13 cellular contexts compared by ENCODE assay signal in genomic region chr2:27354597-27354927, GRCh38. TPM values are rescaled to one million over a fixed set of nuclear protein-coding genes. Genes with fewer than 3 reads are reported as not detected.
DNase-seq lines count a peak whose midpoint lies in the region; ATAC-seq and TF ChIP-seq lines count a peak whose summit lies in the region.
"Had no signal": no experiment of that assay in that cellular context is flagged by ENCODE, and none has a peak within 500 bp of the region (broad histone marks: within the 10 kb centered on the region; RNA-seq: fewer than 3 reads in every experiment).

No MANE protein-coding gene starts in this region.

- TF ChIP-seq POLR2A in heart left ventricle (IDR thresholded peaks at IDR 0.05), result no peak

- no peak for ATAC-seq in WTC11
- no peak for ATAC-seq in naive thymus-derived CD4-positive, alpha-beta T cell
- no peak for ATAC-seq in heart left ventricle

- no peaks in the 10 kb centered on the region for H3K9me3 Mint-ChIP-seq in Caco-2 (ENCODE audit: unreplicated experiment)
- peaks cover 8% of the 10 kb centered on the region for H3K9me3 Mint-ChIP-seq in WTC11
- H3K9me3 Mint-ChIP-seq in naive thymus-derived CD4-positive, alpha-beta T cell, result peaks cover 0 to 6% (median 0%) of the 10 kb centered on the region in 11 donors
- H3K9me3 Mint-ChIP-seq: CD14-positive monocyte had no signal

- TF ChIP-seq CTCF in Caco-2 (IDR thresholded peaks at IDR 0.05; ENCODE audit: insufficient read depth in 1 of 2, low read depth in 1 of 2, low read length in 1 of 2, severe bottlenecking in 1 of 2, unreplicated experiment in 1 of 2) (no peak), WTC11 (IDR thresholded peaks at IDR 0.05) (no peak), heart left ventricle (IDR thresholded peaks at IDR 0.05) (no peak)

- POLR2A ChIA-PET in Caco-2 (lab: Charles Lee) (interaction anchor here (0.6 to 1.0 kb wide), 2 partner anchors 26 to 34 kb away, joined by 3 read pairs; partner anchors contain the start of gene ZNF513), WTC11 (lab: Charles Lee) (no interaction called here)
- POLR2A ChIA-PET in naive thymus-derived CD4-positive, alpha-beta T cell (lab: Charles Lee), result interaction anchor here (0.7 to 4.2 kb wide), 2 partner anchors 31 to 37 kb away, joined by 5 to 21 read pairs; partner anchors contain the start of gene MPV17

- H3K9me3 ChIP-seq in Caco-2 (no peaks in the 10 kb centered on the region), heart left ventricle (no peaks in the 10 kb centered on the region)
- no peaks in the 10 kb centered on the region for H3K9me3 ChIP-seq in naive thymus-derived CD4-positive, alpha-beta T cell (ENCODE audit: control insufficient read depth in 2 of 3, low read length in 3 of 3)

- no TSS peak for BruUV-seq in Caco-2 (replicated peaks; lab: Mats Ljungman, UMichigan)

- H3K4me1 ChIP-seq in ACC112 (ENCODE audit: control insufficient read depth, insufficient read depth, low read length, unreplicated experiment) (peaks cover 20% of the 10 kb centered on the region), Caco-2 (peaks cover 24% of the 10 kb centered on the region), heart left ventricle (peaks cover 4 to 57% (median 27%) of the 10 kb centered on the region in 12 donors)
- H3K4me1 ChIP-seq in naive thymus-derived CD4-positive, alpha-beta T cell (ENCODE audit: control insufficient read depth in 2 of 2, insufficient read depth in 2 of 2, low read length in 2 of 2), result peaks cover 24 to 36% of the 10 kb centered on the region in 2 donors

- H3K36me3 Mint-ChIP-seq in Caco-2 (ENCODE audit: insufficient read depth, unreplicated experiment) (peaks cover 28% of the 10 kb centered on the region), WTC11 (peaks cover 19% of the 10 kb centered on the region)
- peaks cover 0 to 11% (median 7%) of the 10 kb centered on the region in 5 donors for H3K36me3 Mint-ChIP-seq in naive thymus-derived CD4-positive, alpha-beta T cell

- H3K79me2 ChIP-seq in ACC112 (ENCODE audit: control insufficient read depth, insufficient read depth, low read length, unreplicated experiment), result peaks cover 64% of the 10 kb centered on the region

- H3K27ac ChIP-seq in ACC112 (ENCODE audit: low read depth, low read length), result 0 out of 2 replicates have a peak overlapping the region, but pooled peaks have one; percentile 57
- no peak overlapping the region for H3K27ac ChIP-seq in naive thymus-derived CD4-positive, alpha-beta T cell (ENCODE audit: low read depth, low read length)
- H3K27ac ChIP-seq in heart left ventricle, result no peak overlapping the region

- H3K27me3 Mint-ChIP-seq in Caco-2 (ENCODE audit: insufficient read depth, unreplicated experiment), result no peaks in the 10 kb centered on the region
- H3K27me3 Mint-ChIP-seq in WTC11 (ENCODE audit: low read depth), result no peaks in the 10 kb centered on the region
- no peaks in the 10 kb centered on the region for H3K27me3 Mint-ChIP-seq in naive thymus-derived CD4-positive, alpha-beta T cell

- H3K36me3 ChIP-seq in ACC112 (ENCODE audit: insufficient read depth, low read length) (no peaks in the 10 kb centered on the region), Caco-2 (ENCODE audit: control insufficient read depth, insufficient read depth, low read length) (no peaks in the 10 kb centered on the region), heart left ventricle (peaks cover 0 to 9% (median 0%) of the 10 kb centered on the region in 9 donors)
- H3K36me3 ChIP-seq in naive thymus-derived CD4-positive, alpha-beta T cell (ENCODE audit: control insufficient read depth in 2 of 3, insufficient read depth in 3 of 3, low read length in 3 of 3), result peaks cover 0 to 12% (median 0%) of the 10 kb centered on the region in 3 experiments

- H3K4me1 Mint-ChIP-seq in Caco-2 (ENCODE audit: low read depth, unreplicated experiment) (peaks cover 8% of the 10 kb centered on the region), WTC11 (peaks cover 41% of the 10 kb centered on the region)
- H3K4me1 Mint-ChIP-seq in naive thymus-derived CD4-positive, alpha-beta T cell, result peaks cover 40 to 81% (median 67%) of the 10 kb centered on the region in 7 donors

- no peak overlapping the region for H2AFZ ChIP-seq in ACC112 (ENCODE audit: low read length, unreplicated experiment)

- H3K4me3 ChIP-seq in ACC112 (ENCODE audit: low read depth, low read length) (no peak overlapping the region; the same call in 1 of the 2 replicates), Caco-2 (ENCODE audit: low read depth, low read length) (no peak overlapping the region), heart left ventricle (no peak overlapping the region)
- H3K4me3 ChIP-seq in naive thymus-derived CD4-positive, alpha-beta T cell (ENCODE audit: low read length), result no peak overlapping the region

- H3K27ac Mint-ChIP-seq in Caco-2 (ENCODE audit: unreplicated experiment), result no peak overlapping the region
- H3K27ac Mint-ChIP-seq in WTC11, result 0 out of 2 replicates have a peak overlapping the region, but pooled peaks have one; percentile 89
- H3K27ac Mint-ChIP-seq in naive thymus-derived CD4-positive, alpha-beta T cell, result peak overlapping the region in 2 of 9 donors; percentile 39 to 52

- no peak for DNase-seq in Caco-2
- no peak for DNase-seq in WTC11 (ENCODE audit: low spot score)
- no peak for DNase-seq in naive thymus-derived CD4-positive, alpha-beta T cell
- DNase-seq in iPS-NIHi7 (ENCODE audit: extremely low spot score), result no peak
- no peak for DNase-seq in heart left ventricle
- no peak for DNase-seq in GOT3 (lab: John Stamatoyannopoulos, UW)
- DNase-seq in medulla oblongata (ENCODE audit: extremely low spot score), result no peak
- DNase-seq: activated CD8-positive, alpha-beta memory T cell treated with anti-CD3 and anti-CD28 coated beads for 24 hours; GDM1; NCI-H2107; stimulated activated CD4-positive, alpha-beta T cell treated with anti-CD3 and anti-CD28 coated beads, Interleukin-4, amount 100 ng/mL, for 4 hours had no signal

- intact Hi-C loops in Caco-2 (cut with micrococcal nuclease; ENCODE audit: unreplicated experiment), result no loop called here
- intact Hi-C loops in naive thymus-derived CD4-positive, alpha-beta T cell (cut with micrococcal nuclease), result no loop called here
- intact Hi-C loops in heart left ventricle (cut with DNase I), result no loop called here

- CTCF ChIA-PET in Caco-2 (lab: Charles Lee), result interaction anchor here (1.3 to 1.5 kb wide), 2 partner anchors 15 to 89 kb away, joined by 3 to 6 read pairs; no protein-coding TSS in a partner anchor
- CTCF ChIA-PET in WTC11 (lab: Charles Lee), result interaction anchor here (0.7 to 1.4 kb wide), 3 partner anchors 9 to 329 kb away, joined by 3 to 6 read pairs (median 4); no protein-coding TSS in a partner anchor
- CTCF ChIA-PET in naive thymus-derived CD4-positive, alpha-beta T cell (lab: Charles Lee), result no interaction called here

- H3K4me3 Mint-ChIP-seq in Caco-2 (ENCODE audit: unreplicated experiment) (peak overlapping the region; percentile 44), WTC11 (peak overlapping the region; percentile 93)
- H3K4me3 Mint-ChIP-seq in naive thymus-derived CD4-positive, alpha-beta T cell, result peak overlapping the region in 9 of 10 donors; percentile 42 to 100 (median 66)
- H3K4me3 Mint-ChIP-seq: CD14-positive monocyte had no signal

- no peaks in the 10 kb centered on the region for H3K27me3 ChIP-seq in ACC112 (ENCODE audit: insufficient read depth, low read length)
- H3K27me3 ChIP-seq in Caco-2 (replicated peaks; ENCODE audit: control insufficient read depth, insufficient read depth, low read length), result no peaks in the 10 kb centered on the region
- no peaks in the 10 kb centered on the region for H3K27me3 ChIP-seq in naive thymus-derived CD4-positive, alpha-beta T cell (ENCODE audit: control insufficient read depth in 2 of 2, insufficient read depth in 2 of 2, low read length in 2 of 2)
- no peaks in the 10 kb centered on the region for H3K27me3 ChIP-seq in heart left ventricle

- 93 to 95% (median 94%) methylated on average over 7 of the region's 7 CpGs for WGBS in heart left ventricle, 4 donors

TF ChIP-seq in WTC11, 78 proteins besides CTCF, POLR2A, EP300 and RAD21 (continues in another document):
- TF ChIP-seq TEAD1 (CRISPR knock-in tag; IDR thresholded peaks at IDR 0.05), result no peak
- TF ChIP-seq ZNF416 (CRISPR knock-in tag; IDR thresholded peaks at IDR 0.05), result no peak
- no peak for TF ChIP-seq KAT7 (CRISPR knock-in tag; IDR thresholded peaks at IDR 0.05; ENCODE audit: borderline replicate concordance)

RNA-seq across cellular contexts. Expression of gene GTF3C2, which starts 2.0 kb away (rescaled TPM):
- total RNA-seq in Caco-2 (2022) (81.0 and 91.4 TPM in 2 replicates), WTC11 (2021) (103 to 123 TPM (median 107 TPM) in 3 replicates), heart left ventricle (10 to 100 TPM; 19.9 to 42.6 (median 28.3) TPM)
- 100 to 1,000 TPM in 1 of 5 experiments, 10 to 100 TPM in 4; 68.0 to 106 (median 78.3) TPM for total RNA-seq in naive thymus-derived CD4-positive, alpha-beta T cell
- polyA plus RNA-seq in naive thymus-derived CD4-positive, alpha-beta T cell, result 10 to 100 TPM; 26.6 to 56.1 TPM
- polyA plus RNA-seq in heart left ventricle, result 10 to 100 TPM; 17.8 to 21.9 TPM

RNA-seq across cellular contexts. Expression of gene EIF2B4, which starts 15.6 kb away (rescaled TPM):
- total RNA-seq in Caco-2 (2022), result 79.7 and 91.3 TPM in 2 replicates
- 46.6 to 53.6 TPM (median 49.1 TPM) in 3 replicates for total RNA-seq in WTC11 (2021)
- total RNA-seq in naive thymus-derived CD4-positive, alpha-beta T cell, result 10 to 100 TPM; 36.5 to 56.1 (median 44.1) TPM
- polyA plus RNA-seq in naive thymus-derived CD4-positive, alpha-beta T cell, result 10 to 100 TPM; 23.8 to 42.2 TPM
- 10 to 100 TPM; 28.5 to 59.3 (median 37.0) TPM for total RNA-seq in heart left ventricle
- polyA plus RNA-seq in heart left ventricle, result 10 to 100 TPM; 40.2 to 69.0 TPM

RNA-seq across cellular contexts. Expression of gene SNX17, which starts 15.9 kb away (rescaled TPM):
- total RNA-seq in Caco-2 (2022), result 98.7 and 108 TPM in 2 replicates
- total RNA-seq in WTC11 (2021), result 72.5 to 75.3 TPM (median 74.7 TPM) in 3 replicates
- total RNA-seq in naive thymus-derived CD4-positive, alpha-beta T cell, result 100 to 1,000 TPM in 3 of 5 experiments, 10 to 100 TPM in 2; 71.0 to 128 (median 111) TPM
- 100 to 1,000 TPM; 187 to 209 TPM for polyA plus RNA-seq in naive thymus-derived CD4-positive, alpha-beta T cell
- 10 to 100 TPM; 59.4 to 90.7 (median 77.2) TPM for total RNA-seq in heart left ventricle
- polyA plus RNA-seq in heart left ventricle, result 100 to 1,000 TPM in 1 of 2 donors, 10 to 100 TPM in 1; 39.2 to 106 TPM

RNA-seq across cellular contexts. Expression of gene ZNF513, which starts 26.0 kb away (rescaled TPM):
- total RNA-seq in Caco-2 (2022) (18.2 and 19.2 TPM in 2 replicates), WTC11 (2021) (23.6 to 27.4 TPM (median 24.5 TPM) in 3 replicates), heart left ventricle (10 to 100 TPM in 1 of 9 donors, 1 to 10 TPM in 8; 2.8 to 10.4 (median 7.1) TPM)
- 10 to 100 TPM; 15.6 to 23.2 (median 19.2) TPM for total RNA-seq in naive thymus-derived CD4-positive, alpha-beta T cell
- 1 to 10 TPM; 2.6 to 8.1 TPM for polyA plus RNA-seq in naive thymus-derived CD4-positive, alpha-beta T cell
- 10 to 100 TPM in 1 of 2 donors, 1 to 10 TPM in 1; 8.7 to 11.8 TPM for polyA plus RNA-seq in heart left ventricle

RNA-seq across cellular contexts. Expression of gene MPV17, which starts 31.7 kb away (rescaled TPM):
- total RNA-seq in Caco-2 (2022) (43.4 and 50.6 TPM in 2 replicates), WTC11 (2021) (51.5 to 60.4 TPM (median 59.3 TPM) in 3 replicates), heart left ventricle (100 to 1,000 TPM in 1 of 9 donors, 10 to 100 TPM in 8; 48.8 to 103 (median 65.7) TPM)
- total RNA-seq in naive thymus-derived CD4-positive, alpha-beta T cell, result 100 to 1,000 TPM in 1 of 5 experiments, 10 to 100 TPM in 4; 55.7 to 119 (median 94.4) TPM
- polyA plus RNA-seq in naive thymus-derived CD4-positive, alpha-beta T cell, result 100 to 1,000 TPM; 133 to 145 TPM
- 100 to 1,000 TPM in 1 of 2 donors, 10 to 100 TPM in 1; 69.3 to 134 TPM for polyA plus RNA-seq in heart left ventricle
